ENCODE assay signal across 27 cellular contexts in genomic region chr9:128765499-128765898, GRCh38.
"Had no signal": no experiment of that assay in that cellular context is flagged by ENCODE, and none has a peak within 500 bp of the region (broad histone marks: within the 10 kb centered on the region; RNA-seq: fewer than 3 reads in every experiment).

No MANE protein-coding gene starts in this region.

- H3K9me3 ChIP-seq: adrenal gland, esophagus squamous epithelium, gastrocnemius medialis, sigmoid colon, SJSA1, upper lobe of left lung had no signal

- DNase-seq: activated CD4-positive, alpha-beta memory T cell treated with anti-CD3 and anti-CD28 coated beads for 36 hours; activated CD4-positive, alpha-beta T cell treated with anti-CD3 and anti-CD28 coated beads for 4 hours; activated CD4-positive, CD25-positive, alpha-beta regulatory T cell; activated effector memory CD4-positive, alpha-beta T cell treated with anti-CD3 and anti-CD28 coated beads, Interleukin-2, amount 50 U/mL, for 16 hours; activated T-cell treated with anti-CD3 and anti-CD28 coated beads, Interleukin-2, amount 50 U/mL, for 72 hours; adrenal gland; cerebellar nuclear complex; cortex of kidney; endodermal cell; esophagus squamous epithelium; gastrocnemius medialis; hippocampal formation; left colon; mammary epithelial cell; midbrain; natural killer cell; sigmoid colon; stimulated activated CD4-positive, alpha-beta T cell treated with anti-CD3 and anti-CD28 coated beads, Interleukin-15, amount 100 ng/mL, for 24 hours; stimulated activated naive CD8-positive, alpha-beta T cell treated with anti-CD3 and anti-CD28 coated beads, Interleukin-15, Interleukin-2, amounts not matched to agents 100 U/mL and 50 U/mL, for 24 hours; T1000; upper lobe of left lung had no signal

- FAIRE-seq: bronchial epithelial cell, islet of Langerhans had no signal

- H3K36me3 ChIP-seq: adrenal gland, gastrocnemius medialis, SJSA1 had no signal

- H3K4me3 ChIP-seq: adrenal gland, esophagus squamous epithelium, gastrocnemius medialis, sigmoid colon, SJSA1, smooth muscle cell, upper lobe of left lung had no signal

- H3K27me3 Mint-ChIP-seq: activated CD4-positive, alpha-beta memory T cell treated with anti-CD3 and anti-CD28 coated beads for 36 hours; activated naive CD8-positive, alpha-beta T cell had no signal

- H3K4me3 Mint-ChIP-seq: activated CD4-positive, alpha-beta memory T cell treated with anti-CD3 and anti-CD28 coated beads for 36 hours; activated naive CD8-positive, alpha-beta T cell; activated T-cell treated with anti-CD3 and anti-CD28 coated beads, Interleukin-2, amount 50 U/mL, for 72 hours; endodermal cell; natural killer cell; T-helper 1 cell treated with Interleukin-12 subunit alpha and Interleukin-12 subunit beta and Interleukin-4 antibody, amounts not matched to agents 30 μg/mL and 1 μg/mL, for 36 hours had no signal

- H3K9me3 Mint-ChIP-seq: activated CD4-positive, alpha-beta memory T cell treated with anti-CD3 and anti-CD28 coated beads for 36 hours; activated T-cell treated with anti-CD3 and anti-CD28 coated beads, Interleukin-2, amount 50 U/mL, for 72 hours; endodermal cell; natural killer cell; T-helper 1 cell treated with Interleukin-12 subunit alpha and Interleukin-12 subunit beta and Interleukin-4 antibody, amounts not matched to agents 30 μg/mL and 1 μg/mL, for 36 hours had no signal

- H3K27me3 ChIP-seq: adrenal gland, esophagus squamous epithelium, gastrocnemius medialis, sigmoid colon, SJSA1, upper lobe of left lung had no signal

- H3K4me2 ChIP-seq: smooth muscle cell had no signal

- H3K4me1 ChIP-seq: SJSA1 had no signal

- H3K27ac Mint-ChIP-seq: activated CD4-positive, alpha-beta memory T cell treated with anti-CD3 and anti-CD28 coated beads for 36 hours; activated naive CD8-positive, alpha-beta T cell; endodermal cell; T-helper 1 cell treated with Interleukin-12 subunit alpha and Interleukin-12 subunit beta and Interleukin-4 antibody, amounts not matched to agents 30 μg/mL and 1 μg/mL, for 36 hours had no signal

- ATAC-seq: activated T-cell treated with anti-CD3 and anti-CD28 coated beads, Interleukin-2, amount 50 U/mL, for 72 hours; gastrocnemius medialis; left colon; natural killer cell; stimulated activated naive CD8-positive, alpha-beta T cell treated with anti-CD3 and anti-CD28 coated beads, Interleukin-15, Interleukin-2, amounts not matched to agents 100 U/mL and 50 U/mL, for 24 hours had no signal

- H3K36me3 Mint-ChIP-seq: activated CD4-positive, alpha-beta memory T cell treated with anti-CD3 and anti-CD28 coated beads for 36 hours; activated naive CD8-positive, alpha-beta T cell; natural killer cell had no signal

- H3K27ac ChIP-seq: adrenal gland, esophagus squamous epithelium, gastrocnemius medialis, sigmoid colon, SJSA1, upper lobe of left lung had no signal
